Comparison of ENCODE assay signal across 21 cellular contexts in the genomic region with DNA sequence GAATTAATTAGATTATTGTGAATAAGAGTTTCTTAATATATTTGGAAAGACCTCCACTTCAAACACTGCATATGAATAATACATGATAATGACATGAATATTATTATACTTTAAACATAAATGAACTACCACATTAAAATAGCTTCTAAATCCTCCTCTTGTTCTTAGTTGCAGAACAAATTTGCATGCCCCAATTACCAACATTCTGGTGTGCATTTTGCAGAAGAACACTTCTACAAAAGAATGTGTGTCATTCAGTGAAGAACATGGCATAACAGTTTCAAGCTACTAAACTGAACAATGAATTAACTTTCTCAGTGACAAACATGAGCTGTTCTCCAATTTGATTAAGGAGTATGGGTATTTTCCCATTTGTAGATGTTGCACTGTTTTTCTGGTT.
"Had no signal": no experiment of that assay in that cellular context is flagged by ENCODE, and none has a peak within 500 bp of the region (broad histone marks: within the 10 kb centered on the region; RNA-seq: fewer than 3 reads in every experiment).

No MANE protein-coding gene starts in this region.

- ATAC-seq: foreskin keratinocyte, gastrocnemius medialis, heart left ventricle, left cardiac atrium, left lung, left ventricle myocardium superior, lower lobe of right lung, mucosa of descending colon had no signal

- H3K4me1 ChIP-seq: esophagus muscularis mucosa, foreskin keratinocyte, gastrocnemius medialis, heart left ventricle, left lung, lower lobe of right lung had no signal

- H3K36me3 ChIP-seq: esophagus muscularis mucosa, gastrocnemius medialis, heart left ventricle, left lung, lower lobe of right lung had no signal

- H3K4me3 ChIP-seq: coronary artery, dorsolateral prefrontal cortex, esophagus muscularis mucosa, gastrocnemius medialis, heart left ventricle, hepatocyte, left lung, lower lobe of right lung, mucosa of descending colon had no signal

- H3K27ac ChIP-seq: coronary artery, esophagus muscularis mucosa, foreskin keratinocyte, gastrocnemius medialis, heart left ventricle, hepatocyte, left lung, lower lobe of right lung had no signal

- H3K79me2 ChIP-seq: hepatocyte had no signal

- H2AFZ ChIP-seq: hepatocyte had no signal

- H3K27me3 ChIP-seq: dorsolateral prefrontal cortex, esophagus muscularis mucosa, foreskin keratinocyte, gastrocnemius medialis, heart left ventricle, hepatocyte, left lung had no signal

- H3K4me2 ChIP-seq: hepatocyte had no signal

- DNase-seq: dermis blood vessel endothelial cell; dorsolateral prefrontal cortex; effector CD4-positive, alpha-beta T cell; effector memory CD4-positive, alpha-beta T cell; foreskin keratinocyte; gastrocnemius medialis; heart left ventricle; immature natural killer cell; left cardiac atrium; left ventricle myocardium superior; lower lobe of right lung; mesenchymal stem cell; mucosa of descending colon had no signal

- H3K9me3 ChIP-seq: esophagus muscularis mucosa, gastrocnemius medialis, heart left ventricle, lower lobe of right lung, mucosa of descending colon had no signal

- FAIRE-seq: colon, endothelial cell of umbilical vein, islet of Langerhans, keratinocyte had no signal
